Comparison of ENCODE assay signal across 27 cellular contexts in the genomic region with DNA sequence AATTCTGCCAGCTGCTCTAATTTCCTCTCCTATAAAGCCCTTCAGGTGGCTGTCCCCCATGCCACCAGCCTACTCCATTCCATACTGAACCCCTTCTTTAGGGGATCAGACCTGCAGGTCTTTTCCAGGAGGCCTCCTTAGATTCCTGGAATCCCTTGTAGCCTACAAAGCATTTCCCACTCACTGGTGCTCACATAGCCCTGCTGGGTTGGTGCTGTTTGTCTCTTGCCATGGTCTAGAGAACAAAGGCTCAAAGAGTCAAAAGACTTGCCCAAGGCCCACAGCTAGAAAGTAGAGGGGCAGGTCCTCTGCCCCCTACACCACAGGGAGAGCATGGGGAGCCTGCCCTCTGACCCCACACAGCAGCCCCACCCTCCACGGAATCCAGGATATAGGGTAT. TPM values are rescaled to one million over a fixed set of nuclear protein-coding genes. Genes with fewer than 3 reads are reported as not detected.
"Had no signal": no experiment of that assay in that cellular context is flagged by ENCODE, and none has a peak within 500 bp of the region (broad histone marks: within the 10 kb centered on the region; RNA-seq: fewer than 3 reads in every experiment).

No MANE protein-coding gene starts in this region.

- H3K36me3 ChIP-seq: left ventricle myocardium inferior, neural progenitor cell, pancreas, prostate gland, right lobe of liver, transverse colon, upper lobe of left lung, vagina had no signal

- H3K27me3 ChIP-seq: neural progenitor cell, pancreas, right lobe of liver, transverse colon, upper lobe of left lung, vagina had no signal

- H3K36me3 Mint-ChIP-seq: naive thymus-derived CD4-positive, alpha-beta T cell; natural killer cell treated with Interleukin-12 subunit alpha and Interleukin-12 subunit beta and Interleukin-15 and Interleukin-18, amount 100 ng/mL, for 72 hours; neural progenitor cell had no signal

- H3K4me1 ChIP-seq: left ventricle myocardium inferior, neural progenitor cell, pancreas, prostate gland, right lobe of liver, transverse colon, upper lobe of left lung, vagina had no signal

- H3K27ac ChIP-seq: left ventricle myocardium inferior, neural progenitor cell, pancreas, prostate gland, right lobe of liver, transverse colon, upper lobe of left lung, vagina had no signal

- H3K9ac ChIP-seq: neural progenitor cell had no signal

- H3K4me3 ChIP-seq: left ventricle myocardium inferior, lung, mucosa of descending colon, neural progenitor cell, pancreas, prostate gland, right lobe of liver, transverse colon, upper lobe of left lung, vagina had no signal

- H3K9me3 Mint-ChIP-seq: naive thymus-derived CD4-positive, alpha-beta T cell; natural killer cell treated with Interleukin-12 subunit alpha and Interleukin-12 subunit beta and Interleukin-15 and Interleukin-18, amount 100 ng/mL, for 72 hours; neural progenitor cell; stimulated activated naive CD8-positive, alpha-beta T cell treated with anti-CD3 and anti-CD28 coated beads, Interleukin-15, Interleukin-2, amounts not matched to agents 100 ng/mL and 50 ng/mL, for 24 hours had no signal

- H2AFZ ChIP-seq: neural progenitor cell had no signal

- H3K9me3 ChIP-seq: left ventricle myocardium inferior, mucosa of descending colon, pancreas, prostate gland, right lobe of liver, transverse colon, upper lobe of left lung, vagina had no signal

- H3K4me2 ChIP-seq: neural progenitor cell had no signal

- H3K4me1 Mint-ChIP-seq: neural progenitor cell had no signal

- ATAC-seq: left colon; mucosa of descending colon; naive thymus-derived CD4-positive, alpha-beta T cell; pancreas had no signal

- H3K27ac Mint-ChIP-seq: naive thymus-derived CD4-positive, alpha-beta T cell; natural killer cell treated with Interleukin-12 subunit alpha and Interleukin-12 subunit beta and Interleukin-15 and Interleukin-18, amount 100 ng/mL, for 72 hours; neural progenitor cell; stimulated activated naive CD8-positive, alpha-beta T cell treated with anti-CD3 and anti-CD28 coated beads, Interleukin-15, Interleukin-2, amounts not matched to agents 100 ng/mL and 50 ng/mL, for 24 hours had no signal

- H3K27me3 Mint-ChIP-seq: naive thymus-derived CD4-positive, alpha-beta T cell; natural killer cell treated with Interleukin-12 subunit alpha and Interleukin-12 subunit beta and Interleukin-15 and Interleukin-18, amount 100 ng/mL, for 72 hours; stimulated activated naive CD8-positive, alpha-beta T cell treated with anti-CD3 and anti-CD28 coated beads, Interleukin-15, Interleukin-2, amounts not matched to agents 100 ng/mL and 50 ng/mL, for 24 hours had no signal

- DNase-seq: head of caudate nucleus; hippocampal formation; left colon; left ventricle myocardium inferior; midbrain; mucosa of descending colon; naive thymus-derived CD4-positive, alpha-beta T cell; pancreas; right lobe of liver; stimulated activated CD4-positive, alpha-beta T cell treated with anti-CD3 and anti-CD28 coated beads, Interleukin-12 subunit alpha, Interleukin-12 subunit beta, amount 100 ng/mL, for 4 hours; stimulated activated CD4-positive, alpha-beta T cell treated with anti-CD3 and anti-CD28 coated beads, Interleukin-15, amount 100 ng/mL, for 24 hours; stimulated activated CD4-positive, alpha-beta T cell treated with anti-CD3 and anti-CD28 coated beads, Interleukin-2, amount 100 ng/mL, for 24 hours; stimulated activated CD4-positive, alpha-beta T cell treated with anti-CD3 and anti-CD28 coated beads, Interleukin-4, amount 100 ng/mL, for 1 hour; stimulated activated naive CD4-positive, alpha-beta T cell; transverse colon; upper lobe of left lung had no signal

- H3K4me3 Mint-ChIP-seq: naive thymus-derived CD4-positive, alpha-beta T cell; natural killer cell treated with Interleukin-12 subunit alpha and Interleukin-12 subunit beta and Interleukin-15 and Interleukin-18, amount 100 ng/mL, for 72 hours; neural progenitor cell; stimulated activated naive CD8-positive, alpha-beta T cell treated with anti-CD3 and anti-CD28 coated beads, Interleukin-15, Interleukin-2, amounts not matched to agents 100 ng/mL and 50 ng/mL, for 24 hours had no signal

RNA-seq across cellular contexts. Expression of a gene that starts 14.8 kb away (rescaled TPM):
- total RNA-seq: left ventricle myocardium inferior; lung; mesenteric fat pad; myocyte; naive thymus-derived CD4-positive, alpha-beta T cell; osteoblast; pancreas; skeletal muscle tissue; upper lobe of left lung; urinary bladder had no signal
